26 cellular contexts compared by ENCODE assay signal in the genomic region with DNA sequence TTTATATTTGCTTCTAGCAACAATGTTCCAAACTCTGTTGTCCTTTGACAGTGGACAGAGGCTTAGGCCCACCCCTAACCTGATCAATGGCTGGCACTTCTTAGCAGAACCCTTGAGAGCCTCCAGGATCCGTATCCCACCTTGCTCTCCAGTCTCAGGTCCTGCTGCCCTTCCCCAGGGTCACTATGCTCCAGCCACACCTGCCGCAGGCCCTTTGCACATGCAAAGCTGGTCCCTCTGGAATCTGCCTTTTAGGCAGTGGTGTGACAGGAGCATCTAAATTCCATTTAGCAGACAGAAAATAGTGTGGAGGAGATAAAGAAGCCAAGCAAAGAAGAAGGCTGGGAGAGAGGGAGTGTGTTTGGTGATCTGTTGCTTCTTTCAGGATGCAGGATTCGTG.
"Had no signal": no experiment of that assay in that cellular context is flagged by ENCODE, and none has a peak within 500 bp of the region (broad histone marks: within the 10 kb centered on the region; RNA-seq: fewer than 3 reads in every experiment).

No MANE protein-coding gene starts in this region.

- H3K4me1 Mint-ChIP-seq: naive thymus-derived CD4-positive, alpha-beta T cell; stimulated activated memory B cell treated with anti-CD40 and anti-IgM and Interleukin-4, amounts not matched to agents 10 μg/mL and 1 μg/mL and 100 μg/mL, for 72 hours; stimulated activated naive CD8-positive, alpha-beta T cell treated with anti-CD3 and anti-CD28 coated beads, Interleukin-15, amount 100 ng/mL, for 72 hours had no signal

- H3K9me3 ChIP-seq: left lung, lower lobe of right lung, mucosa of descending colon, ovary, right atrium auricular region, right lobe of liver, spleen, testis, thyroid gland, transverse colon, upper lobe of left lung, vagina had no signal

- H3K27me3 Mint-ChIP-seq: progenitor cell of endocrine pancreas; stimulated activated naive CD8-positive, alpha-beta T cell treated with anti-CD3 and anti-CD28 coated beads, Interleukin-15, amount 100 ng/mL, for 72 hours had no signal

- H3K4me3 ChIP-seq: left lung, lower lobe of right lung, mucosa of descending colon, ovary, right atrium auricular region, right lobe of liver, spleen, testis, thyroid gland, transverse colon, upper lobe of left lung, vagina had no signal

- H3K27me3 ChIP-seq: left lung, ovary, right atrium auricular region, right lobe of liver, testis, thyroid gland, transverse colon, upper lobe of left lung, vagina had no signal

- ATAC-seq: left colon; left lung; lower lobe of right lung; mucosa of descending colon; naive thymus-derived CD4-positive, alpha-beta T cell; natural killer cell treated with Interleukin-12 subunit alpha and Interleukin-12 subunit beta and Interleukin-15 and Interleukin-18, amount 100 ng/mL, for 72 hours; right lobe of liver; stimulated activated memory B cell treated with anti-CD40 and anti-IgM and Interleukin-4, amounts not matched to agents 10 μg/mL and 1 μg/mL and 100 μg/mL, for 72 hours; stimulated activated naive CD8-positive, alpha-beta T cell treated with anti-CD3 and anti-CD28 coated beads, Interleukin-15, amount 100 ng/mL, for 72 hours had no signal

- H3K27ac Mint-ChIP-seq: naive thymus-derived CD4-positive, alpha-beta T cell; natural killer cell treated with Interleukin-12 subunit alpha and Interleukin-12 subunit beta and Interleukin-15 and Interleukin-18, amount 100 ng/mL, for 72 hours; stimulated activated memory B cell treated with anti-CD40 and anti-IgM and Interleukin-4, amounts not matched to agents 10 μg/mL and 1 μg/mL and 100 μg/mL, for 72 hours had no signal

- H3K36me3 Mint-ChIP-seq: naive thymus-derived CD4-positive, alpha-beta T cell; natural killer cell treated with Interleukin-12 subunit alpha and Interleukin-12 subunit beta and Interleukin-15 and Interleukin-18, amount 100 ng/mL, for 72 hours; stimulated activated memory B cell treated with anti-CD40 and anti-IgM and Interleukin-4, amounts not matched to agents 10 μg/mL and 1 μg/mL and 100 μg/mL, for 72 hours had no signal

- H3K27ac ChIP-seq: left lung, lower lobe of right lung, right atrium auricular region, right lobe of liver, spleen, thyroid gland, transverse colon, vagina had no signal

- H3K4me3 Mint-ChIP-seq: naive thymus-derived CD4-positive, alpha-beta T cell; natural killer cell treated with Interleukin-12 subunit alpha and Interleukin-12 subunit beta and Interleukin-15 and Interleukin-18, amount 100 ng/mL, for 72 hours; stimulated activated memory B cell treated with anti-CD40 and anti-IgM and Interleukin-4, amounts not matched to agents 10 μg/mL and 1 μg/mL and 100 μg/mL, for 72 hours; stimulated activated naive CD8-positive, alpha-beta T cell treated with anti-CD3 and anti-CD28 coated beads, Interleukin-15, amount 100 ng/mL, for 72 hours had no signal

- H3K36me3 ChIP-seq: left lung, lower lobe of right lung, ovary, right atrium auricular region, right lobe of liver, spleen, thyroid gland, transverse colon, upper lobe of left lung, vagina had no signal

- H3K4me1 ChIP-seq: left lung, lower lobe of right lung, right atrium auricular region, right lobe of liver, spleen, transverse colon, upper lobe of left lung, vagina had no signal

- H3K9me3 Mint-ChIP-seq: naive thymus-derived CD4-positive, alpha-beta T cell; natural killer cell treated with Interleukin-12 subunit alpha and Interleukin-12 subunit beta and Interleukin-15 and Interleukin-18, amount 100 ng/mL, for 72 hours; stimulated activated memory B cell treated with anti-CD40 and anti-IgM and Interleukin-4, amounts not matched to agents 10 μg/mL and 1 μg/mL and 100 μg/mL, for 72 hours; stimulated activated naive CD8-positive, alpha-beta T cell treated with anti-CD3 and anti-CD28 coated beads, Interleukin-15, amount 100 ng/mL, for 72 hours had no signal

- DNase-seq: hippocampal formation; left colon; left lung; lower lobe of right lung; mammary epithelial cell; mesenchymal stem cell; midbrain; mucosa of descending colon; naive thymus-derived CD4-positive, alpha-beta T cell; ovary; right lobe of liver; small intestine; spleen; stimulated activated CD4-positive, alpha-beta T cell treated with anti-CD3 and anti-CD28 coated beads, Interleukin-4, amount 100 ng/mL, for 24 hours; stimulated activated naive CD4-positive, alpha-beta T cell treated with Interleukin-2 at 50 U/mL for 16 hours; stimulated activated naive CD8-positive, alpha-beta T cell treated with anti-CD3 and anti-CD28 coated beads, Interleukin-15, amount 100 ng/mL, for 72 hours; substantia nigra; testis; thyroid gland; transverse colon; upper lobe of left lung had no signal
